Comparison of ENCODE assay signal across 14 cellular contexts in the genomic region with DNA sequence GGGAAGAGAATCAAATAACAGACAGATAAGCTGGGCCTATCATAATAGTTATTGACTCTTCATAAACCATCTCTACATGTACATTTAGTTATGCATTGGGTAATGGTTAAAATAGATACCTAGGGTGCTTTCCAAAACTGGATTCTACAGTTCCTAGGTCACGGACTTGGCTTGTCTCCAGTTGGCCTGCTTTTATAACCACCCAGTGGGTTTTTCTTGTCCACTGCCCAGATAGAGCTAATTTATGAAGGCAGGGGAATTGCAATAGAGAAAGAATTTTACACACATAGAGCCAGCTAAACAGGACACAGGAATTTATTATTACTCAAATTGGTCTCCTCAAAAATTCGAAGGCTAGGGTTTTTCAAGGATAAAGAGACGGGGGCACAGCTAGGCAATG.
DNase-seq lines count a peak whose midpoint lies in the region; ATAC-seq and TF ChIP-seq lines count a peak whose summit lies in the region.
"Had no signal": no experiment of that assay in that cellular context is flagged by ENCODE, and none has a peak within 500 bp of the region (broad histone marks: within the 10 kb centered on the region; RNA-seq: fewer than 3 reads in every experiment).

No MANE protein-coding gene starts in this region.

- CTCF ChIA-PET in HEK293 (lab: Yijun Ruan, JAX) = interaction anchor here (0.6 kb wide), 1 partner anchor 287 kb away, joined by 3 read pairs; no protein-coding TSS in a partner anchor

- no peak for TF ChIP-seq CTCF in HEK293 (tag by site-specific recombination; IDR thresholded peaks at IDR 0.05)
- TF ChIP-seq CTCF in choroid plexus epithelial cell (conservative IDR thresholded peaks at IDR 0.05; ENCODE audit: low read depth, low read length) = no peak

- H3K4me1 ChIP-seq in HEK293 (ENCODE audit: control insufficient read depth, insufficient read depth, low read length) = peaks cover 4% of the 10 kb centered on the region

- no peaks in the 10 kb centered on the region for H3K36me3 ChIP-seq in HEK293 (ENCODE audit: control insufficient read depth in 2 of 2, insufficient read depth in 1 of 2, low read length in 2 of 2)
- H3K36me3 ChIP-seq: BE2C had no signal

- POLR2A ChIA-PET in HEK293 (lab: Yijun Ruan, JAX) = interaction anchor here (0.6 kb wide), 1 partner anchor 431 kb away, joined by 5 read pairs; no protein-coding TSS in a partner anchor

- H3K4me3 ChIP-seq in HEK293 (ENCODE audit: low read depth, low read length) = no peak overlapping the region
- no peak overlapping the region for H3K4me3 ChIP-seq in choroid plexus epithelial cell (ENCODE audit: low read depth, low read length)

- no peak overlapping the region for H3K27ac ChIP-seq in HEK293 (ENCODE audit: extremely low read depth, low read depth, low read length)

- no peak for ATAC-seq in HG03432 (IDR thresholded peaks at IDR 0.05; ENCODE audit: unreplicated experiment)
- ATAC-seq in HG03469 (IDR thresholded peaks at IDR 0.05; ENCODE audit: unreplicated experiment) = no peak
- no peak for ATAC-seq in SK-N-SH treated with all-trans-retinoic acid at 6 μM for 48 hours
- ATAC-seq: CD8-positive, alpha-beta T cell; HCT116 had no signal

- peak; percentile 56 for DNase-seq in choroid plexus epithelial cell (ENCODE audit: low read depth)
- peak; percentile 22 for DNase-seq in iris pigment epithelial cell (ENCODE audit: low read depth)
- DNase-seq in C1 segment of cervical spinal cord (lab: John Stamatoyannopoulos, UW) = no peak
- DNase-seq: BE2C; CD8-positive, alpha-beta T cell; COR-L47; DMS153; DND-41; GDM1 had no signal

- H3K9me3 ChIP-seq in HEK293 (ENCODE audit: control insufficient read depth, insufficient read depth, low read depth, low read length) = no peaks in the 10 kb centered on the region
- H3K9me3 ChIP-seq: BE2C had no signal

TF ChIP-seq in HEK293, 187 proteins besides CTCF, POLR2A, EP300 and RAD21:
- TF ChIP-seq SETDB1 (IDR thresholded peaks at IDR 0.05; ENCODE audit: insufficient read length, low read length) = peak; percentile 24
- TF ChIP-seq BCL11A (tag by site-specific recombination; IDR thresholded peaks at IDR 0.05; ENCODE audit: low read depth) = no peak

TF ChIP-seq in SK-N-SH treated with all-trans-retinoic acid at 6 μM for 48 hours, 23 proteins besides CTCF, POLR2A, EP300 and RAD21:
- TF ChIP-seq TCF4 (CRISPR knock-in tag; IDR thresholded peaks at IDR 0.05; ENCODE audit: borderline replicate concordance) (no peak), ZNF565 (CRISPR knock-in tag; conservative IDR thresholded peaks at IDR 0.05; ENCODE audit: low read depth) (no peak), RARB (CRISPR knock-in tag; IDR thresholded peaks at IDR 0.05) (no peak), CSDC2 (CRISPR knock-in tag; IDR thresholded peaks at IDR 0.05) (no peak), PPARA (CRISPR knock-in tag; IDR thresholded peaks at IDR 0.05; ENCODE audit: borderline replicate concordance) (no peak), ESRRG (CRISPR knock-in tag; IDR thresholded peaks at IDR 0.05) (no peak), TOX (CRISPR knock-in tag; IDR thresholded peaks at IDR 0.05; ENCODE audit: borderline replicate concordance) (no peak), ZNF8 (CRISPR knock-in tag; IDR thresholded peaks at IDR 0.05) (no peak), ZNF70 (CRISPR knock-in tag; IDR thresholded peaks at IDR 0.05) (no peak)
- TF ChIP-seq, protein P1, sequence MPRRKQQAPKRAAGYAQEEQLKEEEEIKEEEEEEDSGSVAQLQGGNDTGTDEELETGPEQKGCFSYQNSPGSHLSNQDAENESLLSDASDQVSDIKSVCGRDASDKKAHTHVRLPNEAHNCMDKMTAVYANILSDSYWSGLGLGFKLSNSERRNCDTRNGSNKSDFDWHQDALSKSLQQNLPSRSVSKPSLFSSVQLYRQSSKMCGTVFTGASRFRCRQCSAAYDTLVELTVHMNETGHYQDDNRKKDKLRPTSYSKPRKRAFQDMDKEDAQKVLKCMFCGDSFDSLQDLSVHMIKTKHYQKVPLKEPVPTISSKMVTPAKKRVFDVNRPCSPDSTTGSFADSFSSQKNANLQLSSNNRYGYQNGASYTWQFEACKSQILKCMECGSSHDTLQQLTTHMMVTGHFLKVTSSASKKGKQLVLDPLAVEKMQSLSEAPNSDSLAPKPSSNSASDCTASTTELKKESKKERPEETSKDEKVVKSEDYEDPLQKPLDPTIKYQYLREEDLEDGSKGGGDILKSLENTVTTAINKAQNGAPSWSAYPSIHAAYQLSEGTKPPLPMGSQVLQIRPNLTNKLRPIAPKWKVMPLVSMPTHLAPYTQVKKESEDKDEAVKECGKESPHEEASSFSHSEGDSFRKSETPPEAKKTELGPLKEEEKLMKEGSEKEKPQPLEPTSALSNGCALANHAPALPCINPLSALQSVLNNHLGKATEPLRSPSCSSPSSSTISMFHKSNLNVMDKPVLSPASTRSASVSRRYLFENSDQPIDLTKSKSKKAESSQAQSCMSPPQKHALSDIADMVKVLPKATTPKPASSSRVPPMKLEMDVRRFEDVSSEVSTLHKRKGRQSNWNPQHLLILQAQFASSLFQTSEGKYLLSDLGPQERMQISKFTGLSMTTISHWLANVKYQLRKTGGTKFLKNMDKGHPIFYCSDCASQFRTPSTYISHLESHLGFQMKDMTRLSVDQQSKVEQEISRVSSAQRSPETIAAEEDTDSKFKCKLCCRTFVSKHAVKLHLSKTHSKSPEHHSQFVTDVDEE (CRISPR knock-in tag; IDR thresholded peaks at IDR 0.05) = no peak
- TF ChIP-seq, protein P2, sequence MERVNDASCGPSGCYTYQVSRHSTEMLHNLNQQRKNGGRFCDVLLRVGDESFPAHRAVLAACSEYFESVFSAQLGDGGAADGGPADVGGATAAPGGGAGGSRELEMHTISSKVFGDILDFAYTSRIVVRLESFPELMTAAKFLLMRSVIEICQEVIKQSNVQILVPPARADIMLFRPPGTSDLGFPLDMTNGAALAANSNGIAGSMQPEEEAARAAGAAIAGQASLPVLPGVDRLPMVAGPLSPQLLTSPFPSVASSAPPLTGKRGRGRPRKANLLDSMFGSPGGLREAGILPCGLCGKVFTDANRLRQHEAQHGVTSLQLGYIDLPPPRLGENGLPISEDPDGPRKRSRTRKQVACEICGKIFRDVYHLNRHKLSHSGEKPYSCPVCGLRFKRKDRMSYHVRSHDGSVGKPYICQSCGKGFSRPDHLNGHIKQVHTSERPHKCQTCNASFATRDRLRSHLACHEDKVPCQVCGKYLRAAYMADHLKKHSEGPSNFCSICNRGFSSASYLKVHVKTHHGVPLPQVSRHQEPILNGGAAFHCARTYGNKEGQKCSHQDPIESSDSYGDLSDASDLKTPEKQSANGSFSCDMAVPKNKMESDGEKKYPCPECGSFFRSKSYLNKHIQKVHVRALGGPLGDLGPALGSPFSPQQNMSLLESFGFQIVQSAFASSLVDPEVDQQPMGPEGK (CRISPR knock-in tag; IDR thresholded peaks at IDR 0.05; ENCODE audit: borderline replicate concordance) = no peak

Comparison
In these comparisons a context has a peak if more than half of its experiments do, and no peak if none do; other contexts are left out.
1. DNase-seq: peak in choroid plexus epithelial cell (single experiment) and iris pigment epithelial cell (single experiment); none in C1 segment of cervical spinal cord (0 of 14).